Comparison of ENCODE assay signal across 8 cellular contexts in the genomic region with DNA sequence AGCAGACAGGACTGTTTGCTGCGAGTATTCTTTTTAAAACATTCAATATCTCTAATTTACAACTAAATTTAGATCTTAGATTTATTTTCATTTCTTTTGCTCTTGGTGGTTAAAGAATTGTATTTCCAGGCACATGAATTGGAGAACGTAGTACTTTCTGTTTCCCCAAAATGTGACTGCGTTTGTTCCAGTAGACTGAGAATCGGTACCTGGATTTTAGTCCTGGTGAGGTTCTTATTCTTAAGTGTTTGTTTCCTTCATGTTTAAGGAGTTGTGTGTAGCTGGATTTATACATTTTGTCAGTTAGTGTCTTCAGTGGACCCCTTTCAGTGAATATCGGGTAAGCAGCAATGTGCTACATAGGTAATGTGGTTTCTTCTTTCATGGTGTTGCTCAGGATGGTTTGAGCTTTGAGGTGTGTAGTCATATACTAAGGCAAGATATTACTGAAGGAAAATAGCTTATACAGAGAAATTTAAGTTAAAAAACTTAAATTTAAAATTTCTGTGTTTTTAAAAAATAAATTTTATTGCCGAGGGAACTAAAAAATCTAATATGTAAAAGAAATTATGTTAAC. TPM values are rescaled to one million over a fixed set of nuclear protein-coding genes. Genes with fewer than 3 reads are reported as not detected.
DNase-seq lines count a peak whose midpoint lies in the region; ATAC-seq and TF ChIP-seq lines count a peak whose summit lies in the region.

No MANE protein-coding gene starts in this region.

- peaks cover 12% of the 10 kb centered on the region for H3K36me3 Mint-ChIP-seq in CD8-positive, alpha-beta T cell
- peaks cover 13% of the 10 kb centered on the region for H3K36me3 Mint-ChIP-seq in nephron progenitor cell (ENCODE audit: low read depth)

- H3K4me3 ChIP-seq in CD8-positive, alpha-beta T cell (ENCODE audit: low read depth, low read length): peak overlapping the region; percentile 86
- H3K4me3 ChIP-seq in NB4 (ENCODE audit: low read depth, low read length) (peak overlapping the region; percentile 81), coronary artery (peak overlapping the region; percentile 94)

- POLR2A ChIA-PET in CD8-positive, alpha-beta T cell (lab: Charles Lee): interaction anchor here (0.9 to 1.5 kb wide), 2 partner anchors 122 kb away, joined by 3 to 5 read pairs; partner anchors contain the start of gene SLC35D1

- no peaks in the 10 kb centered on the region for H3K36me3 ChIP-seq in CD8-positive, alpha-beta T cell (ENCODE audit: insufficient read depth, low read length)

- no peak for TF ChIP-seq POLR2A in NB4 (IDR thresholded peaks at IDR 0.05; ENCODE audit: extremely low read depth, insufficient read length)

- TF ChIP-seq CTCF in CD8-positive, alpha-beta T cell (IDR thresholded peaks at IDR 0.05): no peak
- no peak for TF ChIP-seq CTCF in NB4 (IDR thresholded peaks at IDR 0.05; ENCODE audit: low read depth, low read length)
- no peak for TF ChIP-seq CTCF in coronary artery (IDR thresholded peaks at IDR 0.05)
- no peak for TF ChIP-seq CTCF in nephron progenitor cell (IDR thresholded peaks at IDR 0.05)

- H3K27me3 ChIP-seq in CD8-positive, alpha-beta T cell (ENCODE audit: insufficient read depth, low read length): no peaks in the 10 kb centered on the region

- H3K4me1 Mint-ChIP-seq in CD8-positive, alpha-beta T cell (ENCODE audit: low read depth): peaks cover 63% of the 10 kb centered on the region
- peaks cover 53% of the 10 kb centered on the region for H3K4me1 Mint-ChIP-seq in nephron progenitor cell

- DNase-seq in CD8-positive, alpha-beta T cell: no peak
- peak; percentile 16 for DNase-seq in NB4 (ENCODE audit: low read depth)
- DNase-seq in coronary artery (ENCODE audit: low spot score): no peak
- DNase-seq in nephron progenitor cell: no peak
- DNase-seq in LoVo (ENCODE audit: low spot score): no peak
- no peak for DNase-seq in hepatic stellate cell (ENCODE audit: low spot score)

- intact Hi-C loops in CD8-positive, alpha-beta T cell (cut with DNase I, micrococcal nuclease): loop anchor here (1.0 to 10.0 kb wide), 10 partner anchors 9 to 1867 kb away; partner anchors contain the start of genes LEPR (in 1 of the 2) and LEPROT (in 1 of the 2)

- no peaks in the 10 kb centered on the region for H3K27me3 Mint-ChIP-seq in CD8-positive, alpha-beta T cell (ENCODE audit: low read depth)
- H3K27me3 Mint-ChIP-seq in nephron progenitor cell (ENCODE audit: low read depth, poor library complexity): peaks cover 4% of the 10 kb centered on the region

- H3K4me1 ChIP-seq in CD8-positive, alpha-beta T cell (ENCODE audit: insufficient read depth, low read length): peaks cover 39% of the 10 kb centered on the region

- no peaks in the 10 kb centered on the region for H3K9me3 ChIP-seq in CD8-positive, alpha-beta T cell (ENCODE audit: low read length)

- peak overlapping the region; percentile 86 for H3K4me3 Mint-ChIP-seq in CD8-positive, alpha-beta T cell
- peak overlapping the region; percentile 94 for H3K4me3 Mint-ChIP-seq in nephron progenitor cell

- peak overlapping the region; percentile 94 for H3K27ac Mint-ChIP-seq in CD8-positive, alpha-beta T cell
- peak overlapping the region; percentile 94 for H3K27ac Mint-ChIP-seq in nephron progenitor cell

- no peaks in the 10 kb centered on the region for H3K9me3 Mint-ChIP-seq in CD8-positive, alpha-beta T cell
- no peaks in the 10 kb centered on the region for H3K9me3 Mint-ChIP-seq in nephron progenitor cell

- no peak for ATAC-seq in CD8-positive, alpha-beta T cell
- no peak for ATAC-seq in HG03108 (IDR thresholded peaks at IDR 0.05; ENCODE audit: unreplicated experiment)
- no peak for ATAC-seq in GM21723 (IDR thresholded peaks at IDR 0.05; ENCODE audit: unreplicated experiment)

- CTCF ChIA-PET in CD8-positive, alpha-beta T cell (lab: Charles Lee): interaction anchor here (1.9 kb wide), 1 partner anchor 218 kb away, joined by 9 read pairs; no protein-coding TSS in a partner anchor

- peak overlapping the region; percentile 87 for H3K27ac ChIP-seq in CD8-positive, alpha-beta T cell (ENCODE audit: low read depth, low read length)
- H3K27ac ChIP-seq in coronary artery: peak overlapping the region in 1 of 2 donors; percentile 98

RNA-seq across cellular contexts. Expression of gene MIER1, which starts 6.8 kb away (rescaled TPM):
- total RNA-seq in CD8-positive, alpha-beta T cell: 10 to 100 TPM; 94.5 to 96.5 TPM

RNA-seq across cellular contexts. Expression of gene DNAI4, which starts 7.0 kb away (rescaled TPM):
- total RNA-seq in CD8-positive, alpha-beta T cell: 1 to 10 TPM; 4.9 to 5.1 TPM
